In the genomic region with DNA sequence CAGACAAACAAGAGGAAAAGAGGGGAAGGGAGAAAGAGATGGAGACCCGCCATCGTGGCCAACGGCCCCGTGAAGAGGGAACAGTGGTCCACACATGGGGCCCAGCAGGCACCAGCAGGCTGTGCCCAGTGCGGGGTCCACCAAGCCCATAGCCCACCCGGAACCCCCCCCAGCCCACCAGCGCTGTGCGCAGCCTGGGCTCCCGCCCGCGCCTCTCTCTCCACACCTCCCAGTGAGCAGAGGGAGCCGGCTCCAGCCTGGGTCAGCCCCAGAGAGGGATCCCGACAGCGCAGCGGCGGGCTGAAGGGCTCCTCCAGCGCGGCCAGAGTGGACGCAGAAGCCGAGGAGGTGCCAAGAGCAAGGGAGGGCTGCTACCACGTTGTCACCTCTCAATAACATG, we compare ENCODE assay signal across 24 cellular contexts.
"Had no signal": no experiment of that assay in that cellular context is flagged by ENCODE, and none has a peak within 500 bp of the region (broad histone marks: within the 10 kb centered on the region; RNA-seq: fewer than 3 reads in every experiment).

No MANE protein-coding gene starts in this region.

- H3K4me3 ChIP-seq: MG63 had no signal

- H3K4me2 ChIP-seq: SK-N-SH had no signal

- DNase-seq: IMR-90, Karpas-422, KG1, MG63, NCI-H1092, NCI-H1105 treated with DMSO at 0.1 percent for 48 hours, NCI-H1417 treated with DMSO at 0.1 percent for 48 hours, NCI-H146, NCI-H1694 treated with DMSO at 0.1 percent for 48 hours, NCI-H1930, NCI-H2081, NCI-H2171, NCI-H226, NCI-H446, NCI-H510A, NCI-H524 treated with DMSO at 0.1 percent for 48 hours, NCI-H69, NCI-H774, PC-3, SHP77 had no signal

- H3K9me3 ChIP-seq: SK-N-SH had no signal

- H3K9ac ChIP-seq: SK-N-SH had no signal

- ATAC-seq: HepG2, Panc1, PC-3 had no signal

- H3K27ac ChIP-seq: RWPE1 had no signal

- H3K36me3 ChIP-seq: MG63 had no signal
